8 cellular contexts compared by ENCODE assay signal in the genomic region with DNA sequence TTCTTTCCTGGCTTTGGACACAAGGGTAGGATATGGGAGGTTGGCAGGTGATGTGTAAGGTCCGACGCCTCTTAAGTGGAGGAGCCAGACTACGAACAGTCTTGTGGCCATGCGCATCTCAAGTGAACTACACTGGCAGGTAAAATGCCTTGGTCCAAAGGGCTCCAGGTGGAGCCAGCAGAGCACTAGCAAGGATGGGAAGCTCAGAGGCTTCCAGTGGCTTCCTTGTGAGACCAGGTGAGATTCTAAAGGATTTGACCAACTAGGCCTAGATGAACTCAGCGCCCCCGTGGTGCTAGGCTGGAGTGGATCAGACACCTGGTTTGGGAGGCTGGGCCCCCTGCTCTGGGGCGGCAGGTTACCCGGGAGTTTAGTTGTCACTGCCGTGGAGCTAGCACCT. TPM values are rescaled to one million over a fixed set of nuclear protein-coding genes. Genes with fewer than 3 reads are reported as not detected.
DNase-seq lines count a peak whose midpoint lies in the region; ATAC-seq, FAIRE-seq and TF ChIP-seq lines count a peak whose summit lies in the region.

No MANE protein-coding gene starts in this region.

- no peak overlapping the region for H2AFZ ChIP-seq in K562 (ENCODE audit: low read depth, low read length)
- no peak overlapping the region for H2AFZ ChIP-seq in mesenchymal stem cell (ENCODE audit: low read depth, low read length)

- H3K9me3 ChIP-seq in heart right ventricle: no peaks in the 10 kb centered on the region
- H3K9me3 ChIP-seq in K562 (replicated peaks; ENCODE audit: control insufficient read depth, insufficient read depth, low read depth, low read length): no peaks in the 10 kb centered on the region
- H3K9me3 ChIP-seq in mesenchymal stem cell (ENCODE audit: control insufficient read depth, low read length): peaks cover 4% of the 10 kb centered on the region
- no peaks in the 10 kb centered on the region for H3K9me3 ChIP-seq in uterus

- peak overlapping the region; percentile 86 for H3K4me2 ChIP-seq in K562 (ENCODE audit: insufficient read depth, low read length)
- H3K4me2 ChIP-seq in mesenchymal stem cell (ENCODE audit: low read length, poor library complexity, severe bottlenecking): peak overlapping the region; percentile 92

- TF ChIP-seq POLR2A in K562 (conservative IDR thresholded peaks at IDR 0.05) (no peak), uterus (IDR thresholded peaks at IDR 0.05) (no peak)

- no peak overlapping the region for H3K18ac ChIP-seq in mesenchymal stem cell (ENCODE audit: low read depth in 1 of 2, low read length in 2 of 2)

- no peak for TF ChIP-seq RAD21 in K562 (CRISPR knock-in tag; conservative IDR thresholded peaks at IDR 0.05 in 1 of 2, IDR thresholded peaks at IDR 0.05 in 1 of 2)

- peaks cover 8% of the 10 kb centered on the region for H3K79me1 ChIP-seq in mesenchymal stem cell (replicated peaks; ENCODE audit: low read length, poor library complexity, severe bottlenecking)

- POLR2A ChIA-PET in K562 (lab: Yijun Ruan, JAX): interaction anchor here (0.6 to 3.9 kb wide), 21 partner anchors 8 to 587 kb away, joined by 3 to 103 read pairs (median 7); partner anchors contain the start of genes FAHD1, GFER, HAGH and MSRB1

- TF ChIP-seq EP300 in K562 (IDR thresholded peaks at IDR 0.05; ENCODE audit: low read length): no peak

- intact Hi-C loops in heart right ventricle (cut with DNase I) (no loop called here), left cardiac atrium (cut with DNase I) (no loop called here), K562 (cut with micrococcal nuclease) (loop anchor here (2.0 kb wide), 1 partner anchor 23 kb away; the partner anchor contains the start of gene MSRB1), uterus (cut with DNase I; ENCODE audit: low total_unique reads) (no loop called here)

- no peak overlapping the region for H3K14ac ChIP-seq in mesenchymal stem cell (ENCODE audit: low read length in 2 of 2)

- peaks cover 62% of the 10 kb centered on the region for H3K79me2 ChIP-seq in K562 (ENCODE audit: control insufficient read depth, insufficient read depth, low read length)

- H3K4me3 ChIP-seq in heart right ventricle (peak overlapping the region; percentile 55 to 100 (median 92)), K562 (peak overlapping the region; percentile 89), mesenchymal stem cell (ENCODE audit: insufficient read depth in 1 of 2, low read depth in 1 of 2, low read length in 2 of 2) (peak overlapping the region; percentile 88 to 91), uterus (peak overlapping the region; percentile 62 to 81)

- no peak overlapping the region for H3K23ac ChIP-seq in mesenchymal stem cell (ENCODE audit: low read length in 2 of 2)

- H3K4ac ChIP-seq in mesenchymal stem cell (ENCODE audit: low read depth in 1 of 2, low read length in 2 of 2): peak overlapping the region; percentile 86 to 93

- H2BK15ac ChIP-seq in mesenchymal stem cell (ENCODE audit: low read depth, poor library complexity, severe bottlenecking): no peak overlapping the region

- H4K91ac ChIP-seq in mesenchymal stem cell (ENCODE audit: low read length): no peak overlapping the region

- H3K9ac ChIP-seq in K562 (ENCODE audit: insufficient read depth in 1 of 2, low read depth in 2 of 2, low read length in 2 of 2) (peak overlapping the region; percentile 94 to 100), mesenchymal stem cell (ENCODE audit: low read length) (peak overlapping the region; percentile 97)

- 59% methylated on average over 9 of the region's 9 CpGs for WGBS in heart right ventricle, 2 donors
- WGBS in K562 (ENCODE audit: insufficient coverage, low coverage, missing lambda C conversion rate): 3% methylated on average over 9 of the region's 9 CpGs
- WGBS in mesenchymal stem cell: 79% methylated on average over 8 of the region's 9 CpGs

- CTCF ChIA-PET in K562 (lab: Yijun Ruan, JAX; ENCODE audit: low intra/inter-chr PET ratio): no interaction called here

- ATAC-seq in heart right ventricle (no peak), left cardiac atrium (no peak), K562 (no peak), GM21576 (IDR thresholded peaks at IDR 0.05; ENCODE audit: unreplicated experiment) (no peak)

- in situ Hi-C loops in K562 (cut with MboI): no loop called here

- TF ChIP-seq CTCF in heart right ventricle (IDR thresholded peaks at IDR 0.05) (no peak), K562 (IDR thresholded peaks at IDR 0.05 in 2 of 3, conservative IDR thresholded peaks at IDR 0.05 in 1 of 3; ENCODE audit: insufficient read depth in 2 of 3, low read depth in 1 of 3, low read length in 3 of 3) (no peak), uterus (IDR thresholded peaks at IDR 0.05) (no peak)

- H3K36me3 ChIP-seq in heart right ventricle (peaks cover 0 to 33% (median 30%) of the 10 kb centered on the region in 9 donors), K562 (ENCODE audit: control insufficient read depth, insufficient read depth, low read length) (peaks cover 35% of the 10 kb centered on the region), mesenchymal stem cell (ENCODE audit: control insufficient read depth in 1 of 2, insufficient read depth in 2 of 2, low read depth in 1 of 2, low read length in 2 of 2) (peaks cover 33 to 34% of the 10 kb centered on the region in 2 experiments), uterus (no peaks in the 10 kb centered on the region)

- H3K4me1 ChIP-seq in heart right ventricle: peaks cover 6 to 48% (median 32%) of the 10 kb centered on the region in 9 donors
- H3K4me1 ChIP-seq in K562 (replicated peaks in 1 of 2; ENCODE audit: control insufficient read depth in 2 of 2, insufficient read depth in 2 of 2, low read length in 2 of 2): peaks cover 7 to 48% of the 10 kb centered on the region in 2 experiments; a peak in 3 of 5 replicates
- peaks cover 27% of the 10 kb centered on the region for H3K4me1 ChIP-seq in mesenchymal stem cell (ENCODE audit: control insufficient read depth, insufficient read depth, low read depth, low read length)
- H3K4me1 ChIP-seq in uterus: peaks cover 0 to 4% of the 10 kb centered on the region in 2 donors

- no TSS peak for BruUV-seq in K562 (replicated peaks; lab: Mats Ljungman, UMichigan)

- H3K27ac ChIP-seq in heart right ventricle: peak overlapping the region in 8 of 10 donors; percentile 91 to 100 (median 96)
- H3K27ac ChIP-seq in K562 (ENCODE audit: extremely low read depth, low read depth, low read length): peak overlapping the region; percentile 85
- no peak overlapping the region for H3K27ac ChIP-seq in mesenchymal stem cell (ENCODE audit: low read length, poor library complexity, severe bottlenecking)
- peak overlapping the region; percentile 80 to 95 for H3K27ac ChIP-seq in uterus

- no peak for FAIRE-seq in K562 (lab: Jason Lieb, UNC)

- H2BK12ac ChIP-seq in mesenchymal stem cell (ENCODE audit: low read length in 2 of 2): peak overlapping the region in 1 of 2 experiments; percentile 12

- peaks cover 32% of the 10 kb centered on the region for H4K20me1 ChIP-seq in K562 (replicated peaks; ENCODE audit: control insufficient read depth, insufficient read depth, low read length)

- peaks cover 3% of the 10 kb centered on the region for H3K9me1 ChIP-seq in K562 (ENCODE audit: control insufficient read depth, insufficient read depth, low read length)

- H2BK120ac ChIP-seq in mesenchymal stem cell (ENCODE audit: low read depth, low read length): no peak overlapping the region

- H2AK5ac ChIP-seq in mesenchymal stem cell (ENCODE audit: low read length, severe bottlenecking): peak overlapping the region; percentile 57

- H4K8ac ChIP-seq in mesenchymal stem cell (ENCODE audit: low read length): peak overlapping the region; percentile 81

- no peak for DNase-seq in heart right ventricle
- no peak for DNase-seq in left cardiac atrium
- DNase-seq in K562 (ENCODE audit: extremely low read depth in 1 of 4, low spot score in 3 of 4): no peak
- no peak for DNase-seq in mesenchymal stem cell
- DNase-seq in uterus: no peak
- DNase-seq in SHP77 treated with DMSO at 0.1 percent for 48 hours (lab: John Stamatoyannopoulos, UW): no peak
- no peak for DNase-seq in NCI-H2029 treated with DMSO at 0.1 percent for 48 hours (lab: John Stamatoyannopoulos, UW)

- no peak overlapping the region for H2BK5ac ChIP-seq in mesenchymal stem cell (ENCODE audit: low read depth, low read length, poor library complexity, severe bottlenecking)

- H3K27me3 ChIP-seq in heart right ventricle (no peaks in the 10 kb centered on the region), K562 (ENCODE audit: control insufficient read depth in 2 of 2, insufficient read depth in 2 of 2, low read length in 2 of 2) (no peaks in the 10 kb centered on the region), mesenchymal stem cell (ENCODE audit: control insufficient read depth in 1 of 2, insufficient read depth in 1 of 2, low read length in 2 of 2) (no peaks in the 10 kb centered on the region), uterus (no peaks in the 10 kb centered on the region)

RNA-seq across cellular contexts. Expression of gene RPS2, which starts 1.0 kb away (rescaled TPM):
- 1,000 to 10,000 TPM in 3 of 10 donors, 100 to 1,000 TPM in 7; 691 to 1,555 (median 813) TPM for total RNA-seq in heart right ventricle
- polyA plus RNA-seq in heart right ventricle: 1,000 to 10,000 TPM; 1,955 to 3,593 TPM
- 1,000 to 10,000 TPM; 1,152 to 1,209 TPM for total RNA-seq in left cardiac atrium
- 390 and 1,103 TPM in 2 replicates for total RNA-seq in K562 (2011; cell fraction: chromatin; rRNA removed; ENCODE audit: low replicate concordance)
- total RNA-seq in K562 (2011; cell fraction: nucleolus; rRNA removed): 1,659 and 1,855 TPM in 2 replicates
- 1,433 and 3,279 TPM in 2 replicates for total RNA-seq in K562 (2011; cell fraction: nucleoplasm; rRNA removed)
- total RNA-seq in K562 (2014; rRNA removed): 4,179 and 5,605 TPM in 2 replicates
- total RNA-seq in K562 (2014; rRNA removed; fragmentation: Illumina TruSeq; extraction: Trizol): 1,866 and 2,148 TPM in 2 replicates
- 3,793 and 3,917 TPM in 2 replicates for total RNA-seq in K562 (2015; rRNA removed; fragmentation: Illumina TruSeq; extraction: Trizol)
- 4,794 and 4,832 TPM in 2 replicates for total RNA-seq in K562 (2021)
- 4,170 and 6,521 TPM in 2 replicates for polyA plus RNA-seq in K562 (2011; rRNA removed)
- 12,880 and 20,303 TPM in 2 replicates for polyA plus RNA-seq in K562 (2011; cell fraction: cytosol; rRNA removed)
- polyA plus RNA-seq in K562 (2011; cell fraction: nucleus; rRNA removed): 3,908 and 4,185 TPM in 2 replicates
- polyA plus RNA-seq in K562 (2012): 4,897 and 8,104 TPM in 2 replicates
- polyA plus RNA-seq in K562 (2014; fragmentation: Illumina TruSeq; extraction: Trizol): 3,709 and 6,295 TPM in 2 replicates
- 1,000 to 10,000 TPM in 1 of 2 experiments, 100 to 1,000 TPM in 1; 834 to 1,305 TPM for polyA plus RNA-seq in K562 (2014; fragmentation: Nextera tagmentation; extraction: Ambion mirVana)
- polyA plus RNA-seq in K562 (2014; rRNA removed): 4,774 and 5,288 TPM in 2 replicates
- polyA minus RNA-seq in K562 (2011; rRNA and poly(A)+ RNA removed): 2,028 and 2,480 TPM in 2 replicates
- polyA minus RNA-seq in K562 (2011; cell fraction: cytosol; rRNA and poly(A)+ RNA removed): 3,586 and 4,552 TPM in 2 replicates
- 605 and 1,049 TPM in 2 replicates for polyA minus RNA-seq in K562 (2011; cell fraction: nucleus; rRNA and poly(A)+ RNA removed)
- 4,366 TPM for polyA plus RNA-seq in mesenchymal stem cell (2013, experiment 1 of 2)
- polyA plus RNA-seq in mesenchymal stem cell (2013, experiment 2 of 2): 4,394 TPM
- total RNA-seq in uterus: 1,000 to 10,000 TPM in 3 of 4 donors, 100 to 1,000 TPM in 1; 982 to 2,205 (median 1,458) TPM

RNA-seq across cellular contexts. Expression of gene RNF151, which starts 1.0 kb away (rescaled TPM):
- total RNA-seq in heart right ventricle (not detected), left cardiac atrium (not detected), K562 (2014; rRNA removed) (not detected in 2 replicates), K562 (2014; rRNA removed; fragmentation: Illumina TruSeq; extraction: Trizol) (not detected in 2 replicates), K562 (2015; rRNA removed; fragmentation: Illumina TruSeq; extraction: Trizol) (not detected in 2 replicates), K562 (2021) (not detected in 2 replicates), uterus (not detected)
- polyA plus RNA-seq in heart right ventricle (not detected), K562 (2011; rRNA removed) (not detected in 2 replicates), K562 (2014; fragmentation: Illumina TruSeq; extraction: Trizol) (not detected in 2 replicates), K562 (2014; fragmentation: Nextera tagmentation; extraction: Ambion mirVana) (not detected), K562 (2014; rRNA removed) (not detected in 2 replicates)
- total RNA-seq in K562 (2011; cell fraction: chromatin; rRNA removed; ENCODE audit: low replicate concordance): 0.44 TPM in 1 of 2 replicates, not detected in the other
- 0.79 TPM in 1 of 2 replicates, not detected in the other for total RNA-seq in K562 (2011; cell fraction: nucleolus; rRNA removed)
- not detected in 2 replicates for total RNA-seq in K562 (2011; cell fraction: nucleoplasm; rRNA removed)
- polyA plus RNA-seq in K562 (2011; cell fraction: cytosol; rRNA removed): 0.10 and 0.13 TPM in 2 replicates
- polyA plus RNA-seq in K562 (2011; cell fraction: nucleus; rRNA removed): 0.21 TPM in 1 of 2 replicates, not detected in the other
- polyA plus RNA-seq in K562 (2012): not detected in 2 replicates
- polyA minus RNA-seq in K562 (2011; rRNA and poly(A)+ RNA removed): not detected in 2 replicates
- not detected in 2 replicates for polyA minus RNA-seq in K562 (2011; cell fraction: cytosol; rRNA and poly(A)+ RNA removed)
- not detected in 2 replicates for polyA minus RNA-seq in K562 (2011; cell fraction: nucleus; rRNA and poly(A)+ RNA removed)
- polyA plus RNA-seq in mesenchymal stem cell (2013, experiment 1 of 2): not detected
- not detected for polyA plus RNA-seq in mesenchymal stem cell (2013, experiment 2 of 2)

RNA-seq across cellular contexts. Expression of gene TBL3, which starts 6.2 kb away (rescaled TPM):
- total RNA-seq in heart right ventricle (10 to 100 TPM; 18.5 to 26.7 (median 21.9) TPM), left cardiac atrium (10 to 100 TPM; 19.4 to 21.5 TPM), K562 (2014; rRNA removed) (115 and 117 TPM in 2 replicates), K562 (2014; rRNA removed; fragmentation: Illumina TruSeq; extraction: Trizol) (2.6 and 8.0 TPM in 2 replicates), K562 (2015; rRNA removed; fragmentation: Illumina TruSeq; extraction: Trizol) (24.5 and 28.3 TPM in 2 replicates), K562 (2021) (106 and 108 TPM in 2 replicates), uterus (10 to 100 TPM in 3 of 4 donors, 1 to 10 TPM in 1; 4.1 to 46.6 (median 27.4) TPM)
- polyA plus RNA-seq in heart right ventricle (10 to 100 TPM; 57.4 to 71.1 TPM), K562 (2011; rRNA removed) (21.1 and 53.1 TPM in 2 replicates), K562 (2014; fragmentation: Illumina TruSeq; extraction: Trizol) (47.3 and 78.3 TPM in 2 replicates), K562 (2014; fragmentation: Nextera tagmentation; extraction: Ambion mirVana) (1 to 10 TPM in 1 of 2 experiments, under 1 TPM in 1; 0.97 to 7.2 TPM), K562 (2014; rRNA removed) (56.5 and 80.8 TPM in 2 replicates)
- total RNA-seq in K562 (2011; cell fraction: chromatin; rRNA removed; ENCODE audit: low replicate concordance): 18.2 and 103 TPM in 2 replicates
- total RNA-seq in K562 (2011; cell fraction: nucleolus; rRNA removed): 94.2 and 142 TPM in 2 replicates
- total RNA-seq in K562 (2011; cell fraction: nucleoplasm; rRNA removed): 30.2 and 40.8 TPM in 2 replicates
- 43.4 and 116 TPM in 2 replicates for polyA plus RNA-seq in K562 (2011; cell fraction: cytosol; rRNA removed)
- polyA plus RNA-seq in K562 (2011; cell fraction: nucleus; rRNA removed): 109 and 185 TPM in 2 replicates
- 65.0 and 71.4 TPM in 2 replicates for polyA plus RNA-seq in K562 (2012)
- 24.5 and 41.6 TPM in 2 replicates for polyA minus RNA-seq in K562 (2011; rRNA and poly(A)+ RNA removed)
- 108 and 113 TPM in 2 replicates for polyA minus RNA-seq in K562 (2011; cell fraction: cytosol; rRNA and poly(A)+ RNA removed)
- polyA minus RNA-seq in K562 (2011; cell fraction: nucleus; rRNA and poly(A)+ RNA removed): 42.1 and 44.9 TPM in 2 replicates
- 12.0 TPM for polyA plus RNA-seq in mesenchymal stem cell (2013, experiment 1 of 2)
- polyA plus RNA-seq in mesenchymal stem cell (2013, experiment 2 of 2): 12.3 TPM

RNA-seq across cellular contexts. Expression of gene NDUFB10, which starts 6.3 kb away (rescaled TPM):
- 100 to 1,000 TPM; 375 to 755 (median 559) TPM for total RNA-seq in heart right ventricle
- polyA plus RNA-seq in heart right ventricle: 1,000 to 10,000 TPM in 1 of 2 donors, 100 to 1,000 TPM in 1; 824 to 1,046 TPM
- 100 to 1,000 TPM; 411 to 435 TPM for total RNA-seq in left cardiac atrium
- total RNA-seq in K562 (2011; cell fraction: chromatin; rRNA removed; ENCODE audit: low replicate concordance): 23.1 and 36.2 TPM in 2 replicates
- 30.7 and 34.7 TPM in 2 replicates for total RNA-seq in K562 (2011; cell fraction: nucleolus; rRNA removed)
- total RNA-seq in K562 (2011; cell fraction: nucleoplasm; rRNA removed): 29.8 and 36.9 TPM in 2 replicates
- 527 and 595 TPM in 2 replicates for total RNA-seq in K562 (2014; rRNA removed)
- 134 and 149 TPM in 2 replicates for total RNA-seq in K562 (2014; rRNA removed; fragmentation: Illumina TruSeq; extraction: Trizol)
- total RNA-seq in K562 (2015; rRNA removed; fragmentation: Illumina TruSeq; extraction: Trizol): 228 and 241 TPM in 2 replicates
- total RNA-seq in K562 (2021): 239 and 265 TPM in 2 replicates
- polyA plus RNA-seq in K562 (2011; rRNA removed): 69.3 and 98.6 TPM in 2 replicates
- 131 and 284 TPM in 2 replicates for polyA plus RNA-seq in K562 (2011; cell fraction: cytosol; rRNA removed)
- polyA plus RNA-seq in K562 (2011; cell fraction: nucleus; rRNA removed): 120 and 169 TPM in 2 replicates
- 158 and 278 TPM in 2 replicates for polyA plus RNA-seq in K562 (2012)
- 161 and 217 TPM in 2 replicates for polyA plus RNA-seq in K562 (2014; fragmentation: Illumina TruSeq; extraction: Trizol)
- 100 to 1,000 TPM in 1 of 2 experiments, 10 to 100 TPM in 1; 81.5 to 101 TPM for polyA plus RNA-seq in K562 (2014; fragmentation: Nextera tagmentation; extraction: Ambion mirVana)
- 294 and 372 TPM in 2 replicates for polyA plus RNA-seq in K562 (2014; rRNA removed)
- polyA minus RNA-seq in K562 (2011; rRNA and poly(A)+ RNA removed): 104 and 114 TPM in 2 replicates
- 172 and 191 TPM in 2 replicates for polyA minus RNA-seq in K562 (2011; cell fraction: cytosol; rRNA and poly(A)+ RNA removed)
- polyA minus RNA-seq in K562 (2011; cell fraction: nucleus; rRNA and poly(A)+ RNA removed): 14.4 and 25.9 TPM in 2 replicates
- 173 TPM for polyA plus RNA-seq in mesenchymal stem cell (2013, experiment 1 of 2)
- polyA plus RNA-seq in mesenchymal stem cell (2013, experiment 2 of 2): 165 TPM
- total RNA-seq in uterus: 100 to 1,000 TPM in 1 of 4 donors, 10 to 100 TPM in 3; 50.1 to 532 (median 78.0) TPM

RNA-seq across cellular contexts. Expression of gene RPL3L, which starts 11.1 kb away (rescaled TPM):
- total RNA-seq in heart right ventricle (100 to 1,000 TPM; 173 to 282 (median 254) TPM), left cardiac atrium (10 to 100 TPM; 33.4 to 78.2 TPM), K562 (2014; rRNA removed) (0.33 TPM in 1 of 2 replicates, not detected in the other), K562 (2014; rRNA removed; fragmentation: Illumina TruSeq; extraction: Trizol) (0.58 and 0.64 TPM in 2 replicates), K562 (2015; rRNA removed; fragmentation: Illumina TruSeq; extraction: Trizol) (0.38 and 0.51 TPM in 2 replicates), K562 (2021) (0.58 and 0.86 TPM in 2 replicates), uterus (under 1 TPM in 1 of 4 donors, not detected in 3; 0.14 TPM)
- polyA plus RNA-seq in heart right ventricle (100 to 1,000 TPM; 124 to 164 TPM), K562 (2011; rRNA removed) (0.09 and 0.11 TPM in 2 replicates), K562 (2014; fragmentation: Illumina TruSeq; extraction: Trizol) (0.10 TPM in 1 of 2 replicates, not detected in the other), K562 (2014; fragmentation: Nextera tagmentation; extraction: Ambion mirVana) (under 1 TPM; 0.04 TPM), K562 (2014; rRNA removed) (0.08 TPM in 1 of 2 replicates, not detected in the other)
- 0.58 TPM in 1 of 2 replicates, not detected in the other for total RNA-seq in K562 (2011; cell fraction: chromatin; rRNA removed; ENCODE audit: low replicate concordance)
- total RNA-seq in K562 (2011; cell fraction: nucleolus; rRNA removed): 1.6 and 1.8 TPM in 2 replicates
- total RNA-seq in K562 (2011; cell fraction: nucleoplasm; rRNA removed): 1.4 TPM in 1 of 2 replicates, not detected in the other
- polyA plus RNA-seq in K562 (2011; cell fraction: cytosol; rRNA removed): 0.03 TPM in 1 of 2 replicates, not detected in the other
- polyA plus RNA-seq in K562 (2011; cell fraction: nucleus; rRNA removed): 0.64 and 0.84 TPM in 2 replicates
- 0.13 and 0.24 TPM in 2 replicates for polyA plus RNA-seq in K562 (2012)
- polyA minus RNA-seq in K562 (2011; rRNA and poly(A)+ RNA removed): 0.49 and 0.60 TPM in 2 replicates
- polyA minus RNA-seq in K562 (2011; cell fraction: cytosol; rRNA and poly(A)+ RNA removed): not detected in 2 replicates
- polyA minus RNA-seq in K562 (2011; cell fraction: nucleus; rRNA and poly(A)+ RNA removed): 1.8 and 1.9 TPM in 2 replicates
- not detected for polyA plus RNA-seq in mesenchymal stem cell (2013, experiment 1 of 2)
- not detected for polyA plus RNA-seq in mesenchymal stem cell (2013, experiment 2 of 2)
